In genomic region chr14:84485016-84485415, GRCh38 we compare ENCODE assay signal across 29 cellular contexts.
"Had no signal": no experiment of that assay in that cellular context is flagged by ENCODE, and none has a peak within 500 bp of the region (broad histone marks: within the 10 kb centered on the region; RNA-seq: fewer than 3 reads in every experiment).

No MANE protein-coding gene starts in this region.

- H3K4me1 ChIP-seq: parathyroid adenoma, psoas muscle, right lobe of liver, sigmoid colon, stomach, thyroid gland, tibial nerve, upper lobe of left lung, vagina had no signal

- H3K9ac ChIP-seq: neural progenitor cell, parathyroid adenoma had no signal

- H3K36me3 ChIP-seq: neural progenitor cell, ovary, right lobe of liver, sigmoid colon, stomach, thoracic aorta, thyroid gland, tibial nerve, upper lobe of left lung, vagina had no signal

- H3K4me2 ChIP-seq: neural progenitor cell had no signal

- FAIRE-seq: urothelium cell line had no signal

- H3K36me3 Mint-ChIP-seq: natural killer cell; neural progenitor cell; stimulated activated effector memory CD8-positive, alpha-beta T cell treated with anti-CD3 and anti-CD28 coated beads, Interleukin-12 subunit alpha, Interleukin-12 subunit beta, amount 100 ng/mL, for 72 hours; stimulated activated naive B cell treated with anti-CD40 and anti-IgM and Interleukin-4, amounts not matched to agents 10 μg/mL and 1 μg/mL and 100 μg/mL, for 72 hours had no signal

- H3K27me3 Mint-ChIP-seq: stimulated activated naive B cell treated with anti-CD40 and anti-IgM and Interleukin-4, amounts not matched to agents 10 μg/mL and 1 μg/mL and 100 μg/mL, for 72 hours; stimulated activated naive CD8-positive, alpha-beta T cell treated with anti-CD3 and anti-CD28 coated beads, Interleukin-15, Interleukin-2, amounts not matched to agents 100 ng/mL and 50 ng/mL, for 24 hours had no signal

- H3K4me3 ChIP-seq: neural progenitor cell, ovary, psoas muscle, right lobe of liver, sigmoid colon, skin epidermis, stomach, thoracic aorta, thyroid gland, tibial nerve, upper lobe of left lung, vagina had no signal

- H3K27ac ChIP-seq: neural progenitor cell, ovary, parathyroid adenoma, psoas muscle, right lobe of liver, sigmoid colon, skin epidermis, stomach, thoracic aorta, thyroid gland, tibial nerve, upper lobe of left lung, vagina had no signal

- H2AFZ ChIP-seq: neural progenitor cell, parathyroid adenoma had no signal

- H3K4me3 Mint-ChIP-seq: natural killer cell; nephron; neural progenitor cell; stimulated activated effector memory CD8-positive, alpha-beta T cell treated with anti-CD3 and anti-CD28 coated beads, Interleukin-12 subunit alpha, Interleukin-12 subunit beta, amount 100 ng/mL, for 72 hours; stimulated activated naive B cell treated with anti-CD40 and anti-IgM and Interleukin-4, amounts not matched to agents 10 μg/mL and 1 μg/mL and 100 μg/mL, for 72 hours; stimulated activated naive CD8-positive, alpha-beta T cell treated with anti-CD3 and anti-CD28 coated beads, Interleukin-15, Interleukin-2, amounts not matched to agents 100 ng/mL and 50 ng/mL, for 24 hours had no signal

- H3K9me3 ChIP-seq: ovary, psoas muscle, right lobe of liver, sigmoid colon, stomach, thoracic aorta, thyroid gland, tibial nerve, upper lobe of left lung, vagina had no signal

- DNase-seq: natural killer cell; occipital lobe; ovary; posterior cingulate gyrus; psoas muscle; right cardiac atrium; right lobe of liver; sigmoid colon; stimulated activated CD4-positive, alpha-beta T cell treated with anti-CD3 and anti-CD28 coated beads, Interleukin-15, amount 100 ng/mL, for 24 hours; stimulated activated CD4-positive, alpha-beta T cell treated with anti-CD3 and anti-CD28 coated beads, Interleukin-2, amount 100 ng/mL, for 24 hours; stimulated activated CD4-positive, alpha-beta T cell treated with anti-CD3 and anti-CD28 coated beads, Interleukin-2, amount 100 ng/mL, for 48 hours; stimulated activated CD4-positive, alpha-beta T cell treated with anti-CD3 and anti-CD28 coated beads, Interleukin-4, amount 100 ng/mL, for 24 hours; stimulated activated naive B cell treated with anti-CD40 and anti-IgM and Interleukin-4, amounts not matched to agents 10 μg/mL and 1 μg/mL and 100 μg/mL, for 72 hours; stimulated activated naive CD4-positive, alpha-beta T cell treated with Interleukin-2 at 50 U/mL for 16 hours; stomach; thyroid gland; trophoblast cell; upper lobe of left lung had no signal

- H3K9me3 Mint-ChIP-seq: nephron, neural progenitor cell had no signal

- H3K27ac Mint-ChIP-seq: natural killer cell; nephron; neural progenitor cell; progenitor cell of endocrine pancreas; stimulated activated effector memory CD8-positive, alpha-beta T cell treated with anti-CD3 and anti-CD28 coated beads, Interleukin-12 subunit alpha, Interleukin-12 subunit beta, amount 100 ng/mL, for 72 hours; stimulated activated naive B cell treated with anti-CD40 and anti-IgM and Interleukin-4, amounts not matched to agents 10 μg/mL and 1 μg/mL and 100 μg/mL, for 72 hours; stimulated activated naive CD8-positive, alpha-beta T cell treated with anti-CD3 and anti-CD28 coated beads, Interleukin-15, Interleukin-2, amounts not matched to agents 100 ng/mL and 50 ng/mL, for 24 hours had no signal

- H3K79me2 ChIP-seq: parathyroid adenoma had no signal

- H3K27me3 ChIP-seq: neural progenitor cell, ovary, right lobe of liver, sigmoid colon, stomach, thyroid gland, tibial nerve, upper lobe of left lung, vagina had no signal

- H3K4me1 Mint-ChIP-seq: natural killer cell; stimulated activated effector memory CD8-positive, alpha-beta T cell treated with anti-CD3 and anti-CD28 coated beads, Interleukin-12 subunit alpha, Interleukin-12 subunit beta, amount 100 ng/mL, for 72 hours; stimulated activated naive B cell treated with anti-CD40 and anti-IgM and Interleukin-4, amounts not matched to agents 10 μg/mL and 1 μg/mL and 100 μg/mL, for 72 hours had no signal
